ENCODE assay signal across 24 cellular contexts in genomic region chr14:52103416-52103815, GRCh38. TPM values are rescaled to one million over a fixed set of nuclear protein-coding genes. Genes with fewer than 3 reads are reported as not detected.
DNase-seq lines count a peak whose midpoint lies in the region; ATAC-seq and TF ChIP-seq lines count a peak whose summit lies in the region.
"Had no signal": no experiment of that assay in that cellular context is flagged by ENCODE, and none has a peak within 500 bp of the region (broad histone marks: within the 10 kb centered on the region; RNA-seq: fewer than 3 reads in every experiment).

No MANE protein-coding gene starts in this region.

- H3K9me3 ChIP-seq in thyroid gland = no peaks in the 10 kb centered on the region
- H3K9me3 ChIP-seq: BE2C, SK-N-SH had no signal

- WGBS in thyroid gland, 2 donors = 58 to 64% methylated on average over 8 of the region's 8 CpGs

- H3K4me3 ChIP-seq in thyroid gland (replicated peaks in 1 of 3) = no peak overlapping the region

- intact Hi-C loops in thyroid gland (cut with DNase I) = no loop called here

- H3K27me3 ChIP-seq in thyroid gland = no peaks in the 10 kb centered on the region
- H3K27me3 ChIP-seq: BE2C had no signal

- H3K36me3 ChIP-seq in thyroid gland = no peaks in the 10 kb centered on the region
- H3K36me3 ChIP-seq: BE2C had no signal

- H3K4me1 ChIP-seq in thyroid gland = peaks cover 19 to 31% of the 10 kb centered on the region in 2 donors
- H3K4me1 ChIP-seq: BE2C had no signal

- DNase-seq in DMS153 (lab: John Stamatoyannopoulos, UW) (peak; percentile 10), DMS153 treated with DMSO at 0.1 percent for 48 hours (lab: John Stamatoyannopoulos, UW; ENCODE audit: unreplicated experiment) (no peak), NCI-H1417 treated with DMSO at 0.1 percent for 48 hours (lab: John Stamatoyannopoulos, UW) (peak; percentile 49), NCI-H69 (lab: John Stamatoyannopoulos, UW) (peak; percentile 90), thyroid gland (no peak)
- DNase-seq: ACHN, BE2C, DMS53, HCEC 1CT, KG1, MM.1S, NCI-H1436 treated with DMSO at 0.1 percent for 48 hours, NCI-H2029 treated with DMSO at 0.1 percent for 48 hours, NCI-H2171 treated with DMSO at 0.1 percent for 48 hours, NCI-H526, SIG-M5, SK-N-SH, SW 1271, T-helper 17 cell had no signal

- TF ChIP-seq POLR2A in thyroid gland (IDR thresholded peaks at IDR 0.05) = no peak

- peak overlapping the region in 2 of 3 donors; percentile 49 for H3K27ac ChIP-seq in thyroid gland
- H3K27ac ChIP-seq: 22Rv1 had no signal

- TF ChIP-seq CTCF in thyroid gland (IDR thresholded peaks at IDR 0.05) = no peak

- no peak for ATAC-seq in GM19397 (IDR thresholded peaks at IDR 0.05; ENCODE audit: unreplicated experiment)
- no peak for ATAC-seq in GM19351 (IDR thresholded peaks at IDR 0.05; ENCODE audit: unreplicated experiment)
- no peak for ATAC-seq in GM18873 (IDR thresholded peaks at IDR 0.05; ENCODE audit: low FRiP score, unreplicated experiment)
- ATAC-seq: T-helper 17 cell had no signal

RNA-seq across cellular contexts. Expression of gene NID2, which starts 34.6 kb away (rescaled TPM):
- total RNA-seq in thyroid gland = 100 to 1,000 TPM; 115 to 207 (median 130) TPM
- total RNA-seq: G401 had no signal

Comparison
In these comparisons a context has a peak if more than half of its experiments do, and no peak if none do; other contexts are left out.
1. DNase-seq: peak in DMS153 (single experiment), NCI-H1417 treated with DMSO at 0.1 percent for 48 hours (single experiment) and NCI-H69 (single experiment); none in DMS153 treated with DMSO at 0.1 percent for 48 hours (single experiment) and thyroid gland (0 of 2).